30 cellular contexts compared by ENCODE assay signal in the genomic region with DNA sequence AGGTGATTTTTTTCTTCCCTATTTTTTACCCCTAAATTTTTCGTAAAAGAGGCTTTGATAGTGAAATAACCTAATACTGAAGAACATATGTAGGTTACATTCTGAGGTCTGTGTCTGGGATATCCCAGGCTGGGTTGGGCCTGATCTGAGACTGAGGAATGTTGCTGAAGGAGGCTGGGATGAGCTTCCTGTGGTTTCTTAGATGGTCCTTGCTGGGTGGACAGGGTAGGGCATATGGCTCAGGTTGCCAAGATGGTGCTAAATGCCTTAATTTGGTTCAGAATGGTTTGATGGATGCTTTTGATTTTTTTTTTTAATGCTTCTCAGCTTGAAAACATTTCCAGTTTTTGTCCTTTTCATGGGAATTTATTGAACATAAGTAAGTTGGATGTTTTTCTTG.
"Had no signal": no experiment of that assay in that cellular context is flagged by ENCODE, and none has a peak within 500 bp of the region (broad histone marks: within the 10 kb centered on the region; RNA-seq: fewer than 3 reads in every experiment).

No MANE protein-coding gene starts in this region.

- H3K27me3 ChIP-seq: adrenal gland, brain microvascular endothelial cell, Peyer's patch, SJSA1 had no signal

- H3K9me3 Mint-ChIP-seq: activated T-cell treated with anti-CD3 and anti-CD28 coated beads, Interleukin-2, amount 50 U/mL, for 4 hours; T-helper 2 cell treated with Interferon-gamma antibody and Interleukin-4, amounts not matched to agents 5 μg/mL and 100 μg/mL, for 36 hours had no signal

- H3K4me3 Mint-ChIP-seq: activated CD4-positive, alpha-beta T cell treated with anti-CD3 and anti-CD28 coated beads for 36 hours; activated CD4-positive, alpha-beta T cell treated with anti-CD3 and anti-CD28 coated beads, Interleukin-2, amount 10 ng/mL, durations not matched to agents 7 days and 5 days; activated CD8-positive, alpha-beta T cell treated with anti-CD3 and anti-CD28 coated beads, Interleukin-2, amount 10 ng/mL, durations not matched to agents 7 days and 5 days; activated naive CD4-positive, alpha-beta T cell treated with anti-CD3 and anti-CD28 coated beads for 36 hours; activated T-cell treated with anti-CD3 and anti-CD28 coated beads, Interleukin-2, amount 50 U/mL, for 4 hours; activated T-helper 1 cell treated with anti-CD3 and anti-CD28 coated beads, Interleukin-12 subunit alpha, Interleukin-12 subunit beta, Interleukin-2, Interleukin-4 antibody, amounts not matched to agents 30 ng/mL and 10 ng/mL and 1 ng/mL, durations not matched to agents 14 hours and 24 hours and 36 hours; T-helper 1 cell treated with Interleukin-12 subunit alpha and Interleukin-12 subunit beta and Interleukin-4 antibody, amounts not matched to agents 30 μg/mL and 1 μg/mL, for 36 hours; T-helper 2 cell treated with Interferon-gamma antibody and Interleukin-4, amounts not matched to agents 5 μg/mL and 100 μg/mL, for 36 hours had no signal

- H3K9me3 ChIP-seq: adrenal gland, Peyer's patch, SJSA1, SK-N-SH had no signal

- H3K27ac ChIP-seq: adrenal gland, brain microvascular endothelial cell, KMS-11, Peyer's patch, SJSA1 had no signal

- H3K36me3 ChIP-seq: adrenal gland, brain microvascular endothelial cell, Peyer's patch, SJSA1 had no signal

- H3K27ac Mint-ChIP-seq: activated CD4-positive, alpha-beta T cell treated with anti-CD3 and anti-CD28 coated beads for 36 hours; activated CD4-positive, alpha-beta T cell treated with anti-CD3 and anti-CD28 coated beads, Interleukin-2, amount 10 ng/mL, durations not matched to agents 7 days and 5 days; activated CD8-positive, alpha-beta T cell treated with anti-CD3 and anti-CD28 coated beads, Interleukin-2, amount 10 ng/mL, durations not matched to agents 7 days and 5 days; activated naive CD4-positive, alpha-beta T cell treated with anti-CD3 and anti-CD28 coated beads for 36 hours; activated naive CD4-positive, alpha-beta T cell treated with anti-CD3 and anti-CD28 coated beads, Interleukin-2, amount 50 U/mL, for 72 hours; activated T-helper 1 cell treated with anti-CD3 and anti-CD28 coated beads, Interleukin-12 subunit alpha, Interleukin-12 subunit beta, Interleukin-2, Interleukin-4 antibody, amounts not matched to agents 30 ng/mL and 10 ng/mL and 1 ng/mL, durations not matched to agents 14 hours and 24 hours and 36 hours; T-helper 1 cell treated with Interleukin-12 subunit alpha and Interleukin-12 subunit beta and Interleukin-4 antibody, amounts not matched to agents 30 μg/mL and 1 μg/mL, for 36 hours; T-helper 2 cell treated with Interferon-gamma antibody and Interleukin-4, amounts not matched to agents 5 μg/mL and 100 μg/mL, for 36 hours had no signal

- H3K4me2 ChIP-seq: KMS-11, SK-N-SH had no signal

- H3K4me3 ChIP-seq: adrenal gland, Peyer's patch, SJSA1 had no signal

- DNase-seq: activated CD4-positive, alpha-beta T cell treated with anti-CD3 and anti-CD28 coated beads for 36 hours; activated CD4-positive, alpha-beta T cell treated with anti-CD3 and anti-CD28 coated beads, Interleukin-2, amount 10 ng/mL, durations not matched to agents 7 days and 5 days; activated CD4-positive, alpha-beta T cell treated with anti-CD3 and anti-CD28 coated beads, Interleukin-2, amount 50 U/mL, for 48 hours; activated CD8-positive, alpha-beta T cell treated with anti-CD3 and anti-CD28 coated beads, Interleukin-2, amount 10 ng/mL, durations not matched to agents 7 days and 5 days; activated gamma-delta T cell treated with Interleukin-2 at 50 U/mL for 16 hours; activated naive CD4-positive, alpha-beta T cell treated with anti-CD3 and anti-CD28 coated beads for 36 hours; activated T-cell treated with anti-CD3 and anti-CD28 coated beads for 4 hours; activated T-cell treated with anti-CD3 and anti-CD28 coated beads, Interleukin-2, amount 50 U/mL, for 4 hours; adrenal gland; anterior cingulate cortex; brain microvascular endothelial cell; central memory CD4-positive, alpha-beta T cell; MM.1S; NCI-H1092; NCI-H1436 treated with DMSO at 0.1 percent for 48 hours; NCI-H1694 treated with DMSO at 0.1 percent for 48 hours; NCI-H2029; NCI-H345; NCI-H524 treated with DMSO at 0.1 percent for 48 hours; PC-3; Peyer's patch; RPMI8226; SHP77 treated with DMSO at 0.1 percent for 48 hours; SK-N-SH had no signal

- H3K9ac ChIP-seq: KMS-11, SK-N-SH had no signal

- H3K4me1 Mint-ChIP-seq: activated CD4-positive, alpha-beta T cell treated with anti-CD3 and anti-CD28 coated beads for 36 hours; activated CD4-positive, alpha-beta T cell treated with anti-CD3 and anti-CD28 coated beads, Interleukin-2, amount 10 ng/mL, durations not matched to agents 7 days and 5 days had no signal

- H3K4me1 ChIP-seq: adrenal gland, Peyer's patch, SJSA1 had no signal
